Comparison of ENCODE assay signal across 11 cellular contexts in the genomic region with DNA sequence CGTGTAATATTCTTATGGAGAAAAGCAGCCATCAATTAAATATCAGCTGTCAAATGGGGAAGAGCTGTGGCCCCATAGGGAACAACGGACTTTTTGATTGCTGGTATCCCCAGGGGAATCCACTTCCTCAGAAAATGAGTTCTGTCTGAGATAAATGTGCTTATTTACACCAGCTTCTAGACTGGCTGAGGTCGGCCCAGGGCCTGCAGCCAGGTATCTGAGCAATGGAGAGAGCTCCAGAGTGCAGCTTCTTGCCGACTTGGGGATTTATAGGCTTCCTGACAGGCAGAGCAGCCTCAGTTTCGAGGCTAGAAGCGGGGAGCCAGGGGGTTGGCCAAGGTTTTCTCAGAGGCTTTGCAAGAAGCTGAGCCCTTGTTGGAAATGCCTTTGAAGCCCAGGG.
DNase-seq lines count a peak whose midpoint lies in the region; ATAC-seq and TF ChIP-seq lines count a peak whose summit lies in the region.
"Had no signal": no experiment of that assay in that cellular context is flagged by ENCODE, and none has a peak within 500 bp of the region (broad histone marks: within the 10 kb centered on the region; RNA-seq: fewer than 3 reads in every experiment).

No MANE protein-coding gene starts in this region.

- H3K4me3 ChIP-seq in GM23248 (no peak overlapping the region), right cardiac atrium (ENCODE audit: low read length) (no peak overlapping the region), skeletal muscle tissue (ENCODE audit: low read length in 3 of 3) (peak overlapping the region in 1 of 3 donors; percentile 34)

- intact Hi-C loops in right cardiac atrium (cut with DNase I): loop anchor here in 1 of 4 donors (5.0 kb wide), 1 partner anchor 36 kb away; no protein-coding TSS in a partner anchor
- intact Hi-C loops in activated CD8-positive, alpha-beta T cell treated with anti-CD3 and anti-CD28 coated beads for 36 hours (cut with micrococcal nuclease): no loop called here

- in situ Hi-C loops in GM23248 (cut with MboI) (no loop called here), SK-MEL-5 (cut with HindIII; ENCODE audit: low pct_unique_long_range_greater_than_20kb, low sequenced_read_pairs) (no loop called here)

- H3K27ac Mint-ChIP-seq in activated CD8-positive, alpha-beta T cell treated with anti-CD3 and anti-CD28 coated beads for 36 hours: no peak overlapping the region
- H3K27ac Mint-ChIP-seq: T-cell had no signal

- peak overlapping the region; percentile 9 for H3K4me2 ChIP-seq in GM23248 (ENCODE audit: unreplicated experiment)

- H3K4me3 Mint-ChIP-seq in activated CD8-positive, alpha-beta T cell treated with anti-CD3 and anti-CD28 coated beads for 36 hours: no peak overlapping the region
- H3K4me3 Mint-ChIP-seq: T-cell had no signal

- no peak for ATAC-seq in right cardiac atrium
- no peak for ATAC-seq in GM21381 (IDR thresholded peaks at IDR 0.05; ENCODE audit: unreplicated experiment)
- ATAC-seq in GM21619 (IDR thresholded peaks at IDR 0.05; ENCODE audit: unreplicated experiment): no peak
- no peak for ATAC-seq in GM18519 (IDR thresholded peaks at IDR 0.05; ENCODE audit: low FRiP score, unreplicated experiment)
- no peak for ATAC-seq in activated CD8-positive, alpha-beta T cell treated with anti-CD3 and anti-CD28 coated beads for 36 hours
- ATAC-seq: T-cell had no signal

- no peaks in the 10 kb centered on the region for H3K36me3 Mint-ChIP-seq in activated CD8-positive, alpha-beta T cell treated with anti-CD3 and anti-CD28 coated beads for 36 hours (ENCODE audit: low read depth)
- H3K36me3 Mint-ChIP-seq: T-cell had no signal

- H3K9ac ChIP-seq in GM23248 (peak overlapping the region; percentile 83), skeletal muscle tissue (ENCODE audit: low read depth in 1 of 3, low read length in 3 of 3) (peak overlapping the region in 1 of 3 donors; percentile 54)

- CTCF ChIA-PET in activated CD8-positive, alpha-beta T cell treated with anti-CD3 and anti-CD28 coated beads for 36 hours (lab: Charles Lee): no interaction called here

- TF ChIP-seq CTCF in activated CD8-positive, alpha-beta T cell treated with anti-CD3 and anti-CD28 coated beads for 36 hours (IDR thresholded peaks at IDR 0.05): no peak

- H3K27me3 ChIP-seq in GM23248 (replicated peaks; ENCODE audit: insufficient read depth) (no peaks in the 10 kb centered on the region), right cardiac atrium (ENCODE audit: control insufficient read depth, insufficient read depth) (no peaks in the 10 kb centered on the region), skeletal muscle tissue (ENCODE audit: control insufficient read depth in 3 of 3, insufficient read depth in 3 of 3, low read length in 3 of 3) (no peaks in the 10 kb centered on the region)

- peaks cover 20% of the 10 kb centered on the region for H3K79me2 ChIP-seq in GM23248 (ENCODE audit: insufficient read depth)

- H3F3A ChIP-seq in GM23248 (ENCODE audit: insufficient read depth): peaks cover 89% of the 10 kb centered on the region

- WGBS in GM23248 (ENCODE audit: low coverage in 1 of 2, low lambda C conversion rate in 2 of 2, missing lambda C conversion rate in 2 of 2), 2 experiments: 4 to 9% methylated on average over 6 of the region's 6 CpGs
- 22% methylated on average over 6 of the region's 6 CpGs for WGBS in right cardiac atrium

- H3K27ac ChIP-seq in GM23248: peak overlapping the region; percentile 97
- H3K27ac ChIP-seq in right cardiac atrium (ENCODE audit: low read length): peak overlapping the region; percentile 82
- peak overlapping the region; percentile 89 for H3K27ac ChIP-seq in skeletal muscle tissue (ENCODE audit: low read depth, low read length)

- H3K36me3 ChIP-seq in GM23248 (ENCODE audit: low read depth) (0 out of 2 replicates have a peak, but pooled peaks cover 5% of the 10 kb centered on the region), skeletal muscle tissue (ENCODE audit: control insufficient read depth in 3 of 3, insufficient read depth in 3 of 3, low read length in 3 of 3) (no peaks in the 10 kb centered on the region)

- H3K9me2 ChIP-seq in GM23248 (ENCODE audit: insufficient read depth): no peaks in the 10 kb centered on the region

- H3K4me1 ChIP-seq in GM23248 (ENCODE audit: insufficient read depth) (peaks cover 71% of the 10 kb centered on the region), right cardiac atrium (ENCODE audit: control insufficient read depth, insufficient read depth, low read length) (peaks cover 44% of the 10 kb centered on the region), skeletal muscle tissue (ENCODE audit: control insufficient read depth in 3 of 3, insufficient read depth in 3 of 3, low read length in 3 of 3) (peaks cover 58 to 61% (median 60%) of the 10 kb centered on the region in 3 donors)

- DNase-seq in GM23248 (peak; percentile 50), SK-MEL-5 (ENCODE audit: low read depth, low spot score) (peak; percentile 88), right cardiac atrium (peak in 1 of 3 donors; percentile 67)
- no peak for DNase-seq in activated CD8-positive, alpha-beta T cell treated with anti-CD3 and anti-CD28 coated beads for 36 hours
- DNase-seq: dermis blood vessel endothelial cell, NCI-H2081 treated with DMSO at 0.1 percent for 48 hours, T-cell had no signal

- no peaks in the 10 kb centered on the region for H3K4me1 Mint-ChIP-seq in activated CD8-positive, alpha-beta T cell treated with anti-CD3 and anti-CD28 coated beads for 36 hours (ENCODE audit: low read depth)
- H3K4me1 Mint-ChIP-seq: T-cell had no signal

- no peaks in the 10 kb centered on the region for H3K9me3 Mint-ChIP-seq in activated CD8-positive, alpha-beta T cell treated with anti-CD3 and anti-CD28 coated beads for 36 hours
- H3K9me3 Mint-ChIP-seq: T-cell had no signal

- H4K20me1 ChIP-seq in GM23248 (ENCODE audit: insufficient read depth): no peaks in the 10 kb centered on the region

- H2AFZ ChIP-seq in GM23248: no peak overlapping the region

- POLR2A ChIA-PET in activated CD8-positive, alpha-beta T cell treated with anti-CD3 and anti-CD28 coated beads for 36 hours (lab: Charles Lee): no interaction called here

- H3K27me3 Mint-ChIP-seq in activated CD8-positive, alpha-beta T cell treated with anti-CD3 and anti-CD28 coated beads for 36 hours: peaks cover 2% of the 10 kb centered on the region

- H3K9me3 ChIP-seq in GM23248 (ENCODE audit: low read depth) (no peaks in the 10 kb centered on the region), right cardiac atrium (ENCODE audit: control insufficient read depth, low read length) (no peaks in the 10 kb centered on the region), skeletal muscle tissue (ENCODE audit: control insufficient read depth in 3 of 3, low read length in 3 of 3) (no peaks in the 10 kb centered on the region)
